ENCODE assay signal across 8 cellular contexts in the genomic region with DNA sequence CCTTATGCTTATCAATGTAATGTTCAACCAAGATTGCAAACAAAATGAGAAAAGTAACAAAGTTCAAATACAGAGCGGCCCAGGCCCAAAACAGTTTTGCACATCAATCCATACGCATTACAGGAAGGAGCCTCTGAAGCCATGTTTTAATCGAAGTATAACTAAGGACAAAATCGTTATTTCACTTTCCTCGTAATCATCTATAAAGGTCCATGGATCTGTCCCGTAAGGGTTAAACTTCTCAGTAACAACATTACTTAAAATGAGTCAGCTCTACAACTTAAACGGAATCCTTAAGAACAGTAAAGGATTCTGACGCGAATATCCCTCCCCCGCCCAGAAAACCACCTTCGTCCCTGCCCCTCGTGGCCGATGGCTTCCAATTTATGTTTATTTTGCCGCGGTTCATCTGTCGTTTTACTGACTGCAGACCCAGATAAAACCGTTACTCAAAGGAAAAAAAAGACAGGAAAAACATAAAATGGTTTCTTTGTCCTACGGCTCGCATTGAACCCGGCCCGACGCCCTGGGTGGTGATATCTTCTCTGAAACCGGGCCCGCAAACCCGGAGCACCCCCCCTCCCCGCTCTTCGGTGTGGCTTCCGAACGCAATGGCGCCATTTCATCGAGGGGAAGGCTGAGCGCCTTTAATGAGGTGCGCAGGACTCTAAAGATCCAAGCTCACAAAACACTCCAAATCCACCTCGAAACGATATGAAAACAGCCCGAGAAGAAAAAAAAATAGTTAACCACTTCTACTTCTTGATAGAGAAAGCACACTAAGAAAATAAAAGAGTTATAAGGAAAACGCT. TPM values are rescaled to one million over a fixed set of nuclear protein-coding genes. Genes with fewer than 3 reads are reported as not detected.
DNase-seq lines count a peak whose midpoint lies in the region; ATAC-seq and TF ChIP-seq lines count a peak whose summit lies in the region.

No MANE protein-coding gene starts in this region.

- H3K4ac ChIP-seq in trophoblast cell (ENCODE audit: low read depth, low read length), result peak overlapping the region; percentile 99

- peaks cover 29% of the 10 kb centered on the region for H3K4me1 Mint-ChIP-seq in type B pancreatic cell (ENCODE audit: unreplicated experiment)

- peaks cover 7% of the 10 kb centered on the region for H3K27me3 Mint-ChIP-seq in type B pancreatic cell

- no peaks in the 10 kb centered on the region for H3K27me3 ChIP-seq in trophoblast cell (ENCODE audit: insufficient read depth, low read length)

- DNase-seq in NK-92 treated with Interleukin-12 subunit alpha and Interleukin-12 subunit beta, amount 100 ng/mL, for 24 hours (lab: John Stamatoyannopoulos, UW), result peak; percentile 36
- DNase-seq in NK-92 (lab: John Stamatoyannopoulos, UW; ENCODE audit: unreplicated experiment), result no peak
- no peak for DNase-seq in RWPE1 (ENCODE audit: low spot score)
- peak; percentile 70 for DNase-seq in activated naive CD4-positive, alpha-beta T cell treated with anti-CD3 and anti-CD28 coated beads, Interleukin-2, amount 50 U/mL, for 16 hours
- peak; percentile 78 for DNase-seq in Right ventricle myocardium superior
- DNase-seq in trophoblast cell, result peak; percentile 41 to 61
- DNase-seq in type B pancreatic cell (ENCODE audit: extremely low spot score, unreplicated experiment), result no peak

- peak overlapping the region; percentile 95 for H3K9ac ChIP-seq in trophoblast cell (ENCODE audit: low read length)

- H3K27ac ChIP-seq in RWPE1 (peak overlapping the region; percentile 100), trophoblast cell (ENCODE audit: low read depth, low read length) (peak overlapping the region; percentile 93)

- H3K79me2 ChIP-seq in trophoblast cell (ENCODE audit: control insufficient read depth, insufficient read depth, low read length, poor library complexity), result peaks cover 30% of the 10 kb centered on the region

- no peaks in the 10 kb centered on the region for H3K4me1 ChIP-seq in trophoblast cell (ENCODE audit: control insufficient read depth in 1 of 2, insufficient read depth in 2 of 2, low read length in 2 of 2)

- no peaks in the 10 kb centered on the region for H3K9me3 ChIP-seq in trophoblast cell (ENCODE audit: insufficient read depth, low read depth, low read length)

- peak overlapping the region; percentile 99 for H3K14ac ChIP-seq in trophoblast cell (ENCODE audit: low read length)

- peak overlapping the region; percentile 94 for H4K91ac ChIP-seq in trophoblast cell (ENCODE audit: low read depth, low read length)

- H3K27ac Mint-ChIP-seq in type B pancreatic cell, result peak overlapping the region; percentile 100

- no peaks in the 10 kb centered on the region for H3K9me3 Mint-ChIP-seq in type B pancreatic cell

- peak overlapping the region; percentile 92 for H2BK5ac ChIP-seq in trophoblast cell (ENCODE audit: low read depth, low read length, poor library complexity)

- peaks cover 26% of the 10 kb centered on the region for H3K79me1 ChIP-seq in trophoblast cell (ENCODE audit: low read length)

- H3K4me2 ChIP-seq in trophoblast cell (ENCODE audit: low read length), result peak overlapping the region; percentile 33

- ATAC-seq in Right ventricle myocardium superior (ENCODE audit: poor library complexity), result peak; percentile 34
- no peak for ATAC-seq in HG03025 (IDR thresholded peaks at IDR 0.05; ENCODE audit: low FRiP score, unreplicated experiment)

- POLR2A ChIA-PET in RWPE1 (lab: Yijun Ruan, JAX; ENCODE audit: low non-redundant PET), result interaction anchor here (0.6 to 1.2 kb wide), 4 partner anchors 43 to 530 kb away, joined by 3 to 4 read pairs (median 3); no protein-coding TSS in a partner anchor

- H3K18ac ChIP-seq in trophoblast cell (ENCODE audit: low read length), result peak overlapping the region; percentile 93

- no peak overlapping the region for H3K23ac ChIP-seq in trophoblast cell (ENCODE audit: low read length)

- intact Hi-C loops in Right ventricle myocardium superior (cut with DNase I), result no loop called here

- H3K4me3 ChIP-seq in trophoblast cell (ENCODE audit: low read depth, low read length), result peak overlapping the region; percentile 100

- WGBS in trophoblast cell (ENCODE audit: extremely low coverage, insufficient coverage, insufficient read length), result no CpG with 5 or more reads among the region's 37 CpGs

- peaks cover 59% of the 10 kb centered on the region for H3K36me3 Mint-ChIP-seq in type B pancreatic cell

- peak overlapping the region; percentile 11 for H2AFZ ChIP-seq in trophoblast cell (ENCODE audit: insufficient read depth, low read length, poor library complexity)

- peak overlapping the region; percentile 86 for H4K12ac ChIP-seq in trophoblast cell (ENCODE audit: low read depth, low read length)

- peak overlapping the region; percentile 27 for H2BK12ac ChIP-seq in trophoblast cell (ENCODE audit: low read length)

- peak overlapping the region; percentile 38 for H2BK120ac ChIP-seq in trophoblast cell (ENCODE audit: insufficient read depth, low read length, poor library complexity)

- H4K8ac ChIP-seq in trophoblast cell (ENCODE audit: low read depth, low read length), result peak overlapping the region; percentile 91

- H2AK5ac ChIP-seq in trophoblast cell (ENCODE audit: low read length), result peak overlapping the region; percentile 94

- peaks cover 4 to 15% of the 10 kb centered on the region in 2 experiments for H3K36me3 ChIP-seq in trophoblast cell (ENCODE audit: control insufficient read depth in 1 of 2, insufficient read depth in 2 of 2, low read length in 2 of 2)

- CTCF ChIA-PET in RWPE1 (lab: Yijun Ruan, JAX), result interaction anchor here (0.6 to 1.8 kb wide), 4 partner anchors 16 to 166 kb away, joined by 3 to 9 read pairs (median 4); no protein-coding TSS in a partner anchor

- TF ChIP-seq CTCF in RWPE1 (conservative IDR thresholded peaks at IDR 0.05; ENCODE audit: low read depth) (no peak), type B pancreatic cell (conservative IDR thresholded peaks at IDR 0.05) (no peak)

- peak overlapping the region; percentile 97 for H3K4me3 Mint-ChIP-seq in type B pancreatic cell

RNA-seq across cellular contexts. Expression of a gene that starts 1.0 kb away (rescaled TPM):
- total RNA-seq in Right ventricle myocardium superior, result 400 TPM
- polyA plus RNA-seq in trophoblast cell (2013), result 576 and 608 TPM in 2 replicates
- total RNA-seq in type B pancreatic cell (ENCODE audit: low replicate concordance), result 441 and 733 TPM in 2 replicates

RNA-seq across cellular contexts. Expression of a gene that starts 2.0 kb away (rescaled TPM):
- 54.2 TPM for total RNA-seq in Right ventricle myocardium superior
- 270 TPM in 2 replicates for polyA plus RNA-seq in trophoblast cell (2013)
- total RNA-seq in type B pancreatic cell (ENCODE audit: low replicate concordance), result 108 and 188 TPM in 2 replicates

RNA-seq across cellular contexts. Expression of a gene that starts 47.5 kb away (rescaled TPM):
- total RNA-seq in Right ventricle myocardium superior, result 0.91 TPM
- polyA plus RNA-seq in trophoblast cell (2013), result 142 and 159 TPM in 2 replicates
- total RNA-seq in type B pancreatic cell (ENCODE audit: low replicate concordance), result 6.5 and 10.5 TPM in 2 replicates

Comparison
In these comparisons a context has a peak if more than half of its experiments do, and no peak if none do; other contexts are left out.
1. DNase-seq: peak in NK-92 treated with Interleukin-12 subunit alpha and Interleukin-12 subunit beta, amount 100 ng/mL, for 24 hours (single experiment), activated naive CD4-positive, alpha-beta T cell treated with anti-CD3 and anti-CD28 coated beads, Interleukin-2, amount 50 U/mL, for 16 hours (single experiment), Right ventricle myocardium superior (single experiment) and trophoblast cell (2 of 2); none in NK-92 (single experiment), RWPE1 (single experiment) and type B pancreatic cell (single experiment).